Comparison of ENCODE assay signal across 8 cellular contexts in the genomic region with DNA sequence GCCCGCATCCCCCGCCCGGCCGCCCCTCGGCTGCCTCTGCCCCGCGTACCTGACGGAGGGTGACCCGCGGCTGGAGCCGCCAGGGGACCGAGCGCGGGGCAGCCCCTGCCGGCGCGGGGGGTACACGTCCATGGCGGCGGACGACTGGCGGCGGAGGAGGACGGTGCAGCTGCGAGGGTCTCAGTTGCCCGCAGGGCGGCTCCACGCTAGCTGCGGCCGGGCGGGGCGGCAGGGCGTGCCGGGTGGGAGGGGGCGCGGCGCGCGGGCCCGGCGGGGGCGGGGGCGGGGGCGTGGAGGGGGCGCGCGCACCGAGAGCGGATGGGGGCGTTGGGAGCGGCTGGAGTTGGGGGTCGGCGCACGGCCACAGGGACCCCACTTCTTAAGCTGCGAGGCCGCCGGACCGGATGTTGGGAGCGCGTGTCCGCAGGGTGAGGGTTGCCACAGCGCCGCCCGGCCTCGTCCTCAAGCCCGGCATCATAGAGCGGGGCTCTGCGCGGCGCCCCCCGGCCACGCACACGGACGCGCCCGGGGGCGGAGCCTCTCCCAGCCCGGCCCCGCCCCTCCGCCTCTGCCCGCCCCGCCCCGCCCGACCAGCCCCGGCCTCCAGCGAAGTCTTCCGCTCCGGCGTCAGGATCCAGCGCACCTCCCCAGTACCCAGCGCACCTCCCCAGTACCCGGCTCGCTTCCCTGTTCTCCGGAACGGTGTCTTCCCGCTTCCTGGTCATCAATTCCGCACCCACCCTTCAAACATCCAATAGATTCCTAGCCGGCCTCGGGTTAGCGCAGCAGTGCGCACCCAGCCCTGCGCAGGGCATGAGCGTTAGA. TPM values are rescaled to one million over a fixed set of nuclear protein-coding genes. Genes with fewer than 3 reads are reported as not detected.
DNase-seq lines count a peak whose midpoint lies in the region; ATAC-seq and TF ChIP-seq lines count a peak whose summit lies in the region.

Gene DNAAF9, minus strand, starts transcription at position 244 of the 825 bp plus-strand sequence. Its CDS starts 112 bp downstream, at position 132.

- H3K36me3 Mint-ChIP-seq in nephron (ENCODE audit: low read depth), result no peaks in the 10 kb centered on the region

- peak within 1 kb of the TSS; percentile 89 to 96 (median 95) for H3K4me3 Mint-ChIP-seq in nephron

- TF ChIP-seq CTCF in fibroblast of the aortic adventitia (IDR thresholded peaks at IDR 0.05; ENCODE audit: insufficient read depth, low read length), result peak; percentile 45
- peak; percentile 42 to 55 (median 44) for TF ChIP-seq CTCF in nephron (IDR thresholded peaks at IDR 0.05; ENCODE audit: unreplicated experiment in 3 of 3)

- H3K9me3 Mint-ChIP-seq in nephron, result peaks cover 3% of the 10 kb centered on the region

- peaks cover 3% of the 10 kb centered on the region for H3K27me3 Mint-ChIP-seq in nephron (ENCODE audit: low read depth)

- DNase-seq in HUDEP-2 (lab: John Stamatoyannopoulos, UW; ENCODE audit: unreplicated experiment in 76 of 76) (peak in 48 of 76 experiments; percentile 2 to 64 (median 33)), fibroblast of the aortic adventitia (ENCODE audit: low read depth) (peak; percentile 62)
- peak; percentile 68 for DNase-seq in activated effector memory CD4-positive, alpha-beta T cell treated with Interleukin-2 at 50 U/mL for 16 hours
- DNase-seq in stimulated activated naive CD4-positive, alpha-beta T cell treated with Interleukin-2 at 50 U/mL for 16 hours (lab: John Stamatoyannopoulos, UW), result peak; percentile 66

- peak within 1 kb of the TSS; percentile 57 for H3K27ac ChIP-seq in ACC112 (ENCODE audit: low read depth, low read length)

- H3K4me3 ChIP-seq in ACC112 (ENCODE audit: low read depth, low read length) (peak within 1 kb of the TSS; percentile 93), fibroblast of the aortic adventitia (ENCODE audit: low read depth, low read length) (peak within 1 kb of the TSS; percentile 90)

- no peaks in the 10 kb centered on the region for H3K36me3 ChIP-seq in ACC112 (ENCODE audit: insufficient read depth, low read length)

- peaks cover 22% of the 10 kb centered on the region for H3K4me1 Mint-ChIP-seq in nephron

- peak within 1 kb of the TSS; percentile 91 to 97 (median 92) for H3K27ac Mint-ChIP-seq in nephron

- H2AFZ ChIP-seq in ACC112 (ENCODE audit: low read length, unreplicated experiment), result peak within 1 kb of the TSS; percentile 98

- H3K79me2 ChIP-seq in ACC112 (ENCODE audit: control insufficient read depth, insufficient read depth, low read length, unreplicated experiment), result peaks cover 44% of the 10 kb centered on the region

- H3K4me1 ChIP-seq in ACC112 (ENCODE audit: control insufficient read depth, insufficient read depth, low read length, unreplicated experiment), result peaks cover 7% of the 10 kb centered on the region

- no peaks in the 10 kb centered on the region for H3K27me3 ChIP-seq in ACC112 (ENCODE audit: insufficient read depth, low read length)

- peak; percentile 52 for ATAC-seq in GM18868 (IDR thresholded peaks at IDR 0.05; ENCODE audit: unreplicated experiment)

TF ChIP-seq in PFSK-1, 5 proteins besides CTCF, POLR2A, EP300 and RAD21:
- TF ChIP-seq SIN3A (IDR thresholded peaks at IDR 0.05; ENCODE audit: borderline replicate concordance, insufficient read depth, low read length) (no peak), TAF1 (IDR thresholded peaks at IDR 0.05; ENCODE audit: borderline replicate concordance, insufficient read depth, low read length) (no peak), FOXP2 (optimal IDR thresholded peaks at IDR 0.05; ENCODE audit: borderline replicate concordance, extremely low read depth, extremely low read length, insufficient read depth) (peak; percentile 57), POLR2AphosphoS5 (IDR thresholded peaks at IDR 0.05; ENCODE audit: low read depth, low read length) (peak; percentile 28)

RNA-seq across cellular contexts. Expression of gene DNAAF9, which starts in this region (rescaled TPM):
- 1.8 TPM for polyA plus RNA-seq in PFSK-1 (2012; ENCODE audit: insufficient read length, low read depth)
- 9.6 and 13.3 TPM in 2 replicates for total RNA-seq in fibroblast of the aortic adventitia (ENCODE audit: low replicate concordance)

Comparison
In these comparisons a context has a peak if more than half of its experiments do, and no peak if none do; other contexts are left out.
1. Peak in every context shown above with its lines: DNase-seq, ATAC-seq, H3K4me3 ChIP-seq and H3K27ac ChIP-seq.